In genomic region chr6:89139509-89140346, GRCh38 we compare ENCODE assay signal across 1 cellular context.
A peak's percentile ranks its signal among the peaks of the same experiment; 100 is the strongest.
TF ChIP-seq lines count a peak whose summit lies in the region.

No MANE protein-coding gene starts in this region.

TF ChIP-seq in HepG2, 621 proteins besides CTCF, POLR2A, EP300 and RAD21:
- TF ChIP-seq SNAI1 (CRISPR knock-in tag; IDR thresholded peaks at IDR 0.05; ENCODE audit: borderline replicate concordance) (0 out of 2 replicates have a peak, but pooled peaks have one; percentile 34), GATAD2A (CRISPR knock-in tag; IDR thresholded peaks at IDR 0.05) (peak; percentile 30; the same call in 1 of the 2 replicates), CREBL2 (CRISPR knock-in tag; IDR thresholded peaks at IDR 0.05; ENCODE audit: borderline replicate concordance) (no peak), ZSCAN5A (CRISPR knock-in tag; IDR thresholded peaks at IDR 0.05; ENCODE audit: borderline replicate concordance) (no peak), ZNF770 (CRISPR knock-in tag; IDR thresholded peaks at IDR 0.05) (0 out of 2 replicates have a peak, but pooled peaks have one; percentile 9), HNF4A (CRISPR knock-in tag; IDR thresholded peaks at IDR 0.05) (peak; percentile 35), FOSL2 (CRISPR knock-in tag; IDR thresholded peaks at IDR 0.05) (peak; percentile 45), HDAC1 (CRISPR knock-in tag; IDR thresholded peaks at IDR 0.05) (peak; percentile 17; the same call in 1 of the 2 replicates), FOXP4 (CRISPR knock-in tag; IDR thresholded peaks at IDR 0.05) (peak; percentile 43; the same call in 1 of the 2 replicates), FOXJ3 (CRISPR knock-in tag; IDR thresholded peaks at IDR 0.05; ENCODE audit: borderline replicate concordance) (no peak), MED1 (CRISPR knock-in tag; IDR thresholded peaks at IDR 0.05) (peak; percentile 47; the same call in 1 of the 2 replicates)
- TF ChIP-seq, protein P1, sequence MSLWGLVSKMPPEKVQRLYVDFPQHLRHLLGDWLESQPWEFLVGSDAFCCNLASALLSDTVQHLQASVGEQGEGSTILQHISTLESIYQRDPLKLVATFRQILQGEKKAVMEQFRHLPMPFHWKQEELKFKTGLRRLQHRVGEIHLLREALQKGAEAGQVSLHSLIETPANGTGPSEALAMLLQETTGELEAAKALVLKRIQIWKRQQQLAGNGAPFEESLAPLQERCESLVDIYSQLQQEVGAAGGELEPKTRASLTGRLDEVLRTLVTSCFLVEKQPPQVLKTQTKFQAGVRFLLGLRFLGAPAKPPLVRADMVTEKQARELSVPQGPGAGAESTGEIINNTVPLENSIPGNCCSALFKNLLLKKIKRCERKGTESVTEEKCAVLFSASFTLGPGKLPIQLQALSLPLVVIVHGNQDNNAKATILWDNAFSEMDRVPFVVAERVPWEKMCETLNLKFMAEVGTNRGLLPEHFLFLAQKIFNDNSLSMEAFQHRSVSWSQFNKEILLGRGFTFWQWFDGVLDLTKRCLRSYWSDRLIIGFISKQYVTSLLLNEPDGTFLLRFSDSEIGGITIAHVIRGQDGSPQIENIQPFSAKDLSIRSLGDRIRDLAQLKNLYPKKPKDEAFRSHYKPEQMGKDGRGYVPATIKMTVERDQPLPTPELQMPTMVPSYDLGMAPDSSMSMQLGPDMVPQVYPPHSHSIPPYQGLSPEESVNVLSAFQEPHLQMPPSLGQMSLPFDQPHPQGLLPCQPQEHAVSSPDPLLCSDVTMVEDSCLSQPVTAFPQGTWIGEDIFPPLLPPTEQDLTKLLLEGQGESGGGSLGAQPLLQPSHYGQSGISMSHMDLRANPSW (CRISPR knock-in tag; IDR thresholded peaks at IDR 0.05; ENCODE audit: borderline replicate concordance): 0 out of 2 replicates have a peak, but pooled peaks have one; percentile 70
- TF ChIP-seq, protein P2, sequence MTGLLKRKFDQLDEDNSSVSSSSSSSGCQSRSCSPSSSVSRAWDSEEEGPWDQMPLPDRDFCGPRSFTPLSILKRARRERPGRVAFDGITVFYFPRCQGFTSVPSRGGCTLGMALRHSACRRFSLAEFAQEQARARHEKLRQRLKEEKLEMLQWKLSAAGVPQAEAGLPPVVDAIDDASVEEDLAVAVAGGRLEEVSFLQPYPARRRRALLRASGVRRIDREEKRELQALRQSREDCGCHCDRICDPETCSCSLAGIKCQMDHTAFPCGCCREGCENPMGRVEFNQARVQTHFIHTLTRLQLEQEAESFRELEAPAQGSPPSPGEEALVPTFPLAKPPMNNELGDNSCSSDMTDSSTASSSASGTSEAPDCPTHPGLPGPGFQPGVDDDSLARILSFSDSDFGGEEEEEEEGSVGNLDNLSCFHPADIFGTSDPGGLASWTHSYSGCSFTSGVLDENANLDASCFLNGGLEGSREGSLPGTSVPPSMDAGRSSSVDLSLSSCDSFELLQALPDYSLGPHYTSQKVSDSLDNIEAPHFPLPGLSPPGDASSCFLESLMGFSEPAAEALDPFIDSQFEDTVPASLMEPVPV (CRISPR knock-in tag; IDR thresholded peaks at IDR 0.05): 0 out of 2 replicates have a peak, but pooled peaks have one; percentile 41
